8 cellular contexts compared by ENCODE assay signal in genomic region chr7:148772297-148773089, GRCh38.
DNase-seq lines count a peak whose midpoint lies in the region; ATAC-seq and TF ChIP-seq lines count a peak whose summit lies in the region.

No MANE protein-coding gene starts in this region.

- no peaks in the 10 kb centered on the region for H3F3A ChIP-seq in Loucy (ENCODE audit: low read depth)

- DNase-seq in BE2C (peak; percentile 39), natural killer cell (no peak), coronary artery (ENCODE audit: low spot score) (no peak), HUDEP-2 (lab: John Stamatoyannopoulos, UW; ENCODE audit: unreplicated experiment in 76 of 76) (no peak)

- no peak overlapping the region for H3K4me3 ChIP-seq in BE2C (ENCODE audit: low read depth, low read length)
- H3K4me3 ChIP-seq in Loucy (ENCODE audit: low read length, poor library complexity, severe bottlenecking): peak overlapping the region; percentile 8
- H3K4me3 ChIP-seq in coronary artery: no peak overlapping the region

- H2AFZ ChIP-seq in Loucy (ENCODE audit: low read length): no peak overlapping the region

- intact Hi-C loops in natural killer cell (cut with micrococcal nuclease): loop anchor here (5.0 to 10.0 kb wide), 3 partner anchors 48 to 190 kb away; partner anchors contain the start of gene CUL1

- no peak overlapping the region for H3K27ac ChIP-seq in coronary artery

- H3K4me1 ChIP-seq in BE2C (no peaks in the 10 kb centered on the region), Loucy (ENCODE audit: insufficient read depth, low read length, poor library complexity, severe bottlenecking) (peaks cover 21% of the 10 kb centered on the region)

- peaks cover 31% of the 10 kb centered on the region for H3K4me1 Mint-ChIP-seq in activated naive CD8-positive, alpha-beta T cell (ENCODE audit: low read depth)
- H3K4me1 Mint-ChIP-seq in natural killer cell: peaks cover 33 to 40% of the 10 kb centered on the region in 2 donors

- peak overlapping the region; percentile 90 for H3K27ac Mint-ChIP-seq in activated naive CD8-positive, alpha-beta T cell
- H3K27ac Mint-ChIP-seq in natural killer cell: peak overlapping the region; percentile 85 to 88

- H3K27me3 Mint-ChIP-seq in activated naive CD8-positive, alpha-beta T cell: no peaks in the 10 kb centered on the region
- no peaks in the 10 kb centered on the region for H3K27me3 Mint-ChIP-seq in natural killer cell (ENCODE audit: low read depth in 2 of 2)

- peaks cover 12% of the 10 kb centered on the region for H3K36me3 Mint-ChIP-seq in activated naive CD8-positive, alpha-beta T cell
- H3K36me3 Mint-ChIP-seq in natural killer cell: peaks cover 7% of the 10 kb centered on the region

- no peak for TF ChIP-seq CTCF in BE2C (IDR thresholded peaks at IDR 0.05; ENCODE audit: low read depth, low read length)
- TF ChIP-seq CTCF in Loucy (conservative IDR thresholded peaks at IDR 0.05; ENCODE audit: low read length): no peak
- TF ChIP-seq CTCF in natural killer cell (IDR thresholded peaks at IDR 0.05): no peak
- no peak for TF ChIP-seq CTCF in coronary artery (IDR thresholded peaks at IDR 0.05)

- no peaks in the 10 kb centered on the region for H3K79me2 ChIP-seq in Loucy (ENCODE audit: insufficient read depth, low read length)

- H3K9me3 ChIP-seq in BE2C (no peaks in the 10 kb centered on the region), Loucy (ENCODE audit: insufficient read depth, low read depth, low read length) (no peaks in the 10 kb centered on the region)

- ATAC-seq in natural killer cell (peak in 2 of 3 donors; percentile 50 to 72), GM21619 (IDR thresholded peaks at IDR 0.05; ENCODE audit: unreplicated experiment) (no peak), GM18909 (IDR thresholded peaks at IDR 0.05; ENCODE audit: poor library complexity, unreplicated experiment) (no peak)

- H3K4me2 ChIP-seq in Loucy (ENCODE audit: low read depth, low read length, poor library complexity, severe bottlenecking): peak overlapping the region; percentile 57

- no peaks in the 10 kb centered on the region for H3K9me3 Mint-ChIP-seq in activated naive CD8-positive, alpha-beta T cell (ENCODE audit: low read depth)
- no peaks in the 10 kb centered on the region for H3K9me3 Mint-ChIP-seq in natural killer cell

- H3K36me3 ChIP-seq in BE2C (peaks cover 60% of the 10 kb centered on the region), Loucy (ENCODE audit: insufficient read depth, low read length) (peaks cover 7% of the 10 kb centered on the region; the same call in 1 of the 2 replicates)

- H3K4me3 Mint-ChIP-seq in activated naive CD8-positive, alpha-beta T cell: peak overlapping the region; percentile 58
- H3K4me3 Mint-ChIP-seq in natural killer cell: peak overlapping the region; percentile 84

- no peak overlapping the region for H3K9ac ChIP-seq in Loucy (ENCODE audit: low read depth, low read length, poor library complexity, severe bottlenecking)

- peaks cover 8% of the 10 kb centered on the region for H4K20me1 ChIP-seq in Loucy (ENCODE audit: insufficient read depth, low read length, poor library complexity, severe bottlenecking)

- H3K27me3 ChIP-seq in BE2C: no peaks in the 10 kb centered on the region
- H3K27me3 ChIP-seq in Loucy (ENCODE audit: insufficient read depth, low read length, poor library complexity, severe bottlenecking): no peaks in the 10 kb centered on the region

- H3K9me2 ChIP-seq in Loucy (replicated peaks; ENCODE audit: low read depth, low read length): no peaks in the 10 kb centered on the region

Comparison
In these comparisons a context has a peak if more than half of its experiments do, and no peak if none do; other contexts are left out.
1. ATAC-seq: peak in natural killer cell (2 of 3); none in GM21619 (single experiment) and GM18909 (single experiment).